8 cellular contexts compared by ENCODE assay signal in the genomic region with DNA sequence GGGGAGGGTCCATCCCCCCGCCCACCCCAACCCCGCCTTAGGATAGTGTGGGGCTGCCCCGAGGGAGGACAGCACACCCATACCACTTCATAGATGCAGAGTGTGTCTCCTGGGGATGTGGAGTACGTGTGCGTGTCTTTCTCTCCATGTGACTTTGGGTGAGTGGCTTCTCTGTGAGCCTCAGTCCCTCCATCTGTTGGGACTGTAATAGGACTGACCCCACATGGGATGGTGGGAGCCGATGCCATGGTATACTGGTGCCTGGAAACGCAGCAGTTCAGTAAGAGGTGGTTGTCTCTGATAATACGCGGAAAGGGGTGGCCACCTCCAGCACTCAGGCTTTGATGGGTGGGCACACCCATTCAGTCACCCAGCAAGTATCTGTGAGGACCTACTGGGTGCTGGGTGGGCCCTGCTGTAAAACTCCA. TPM values are rescaled to one million over a fixed set of nuclear protein-coding genes. Genes with fewer than 3 reads are reported as not detected.
DNase-seq lines count a peak whose midpoint lies in the region; ATAC-seq and TF ChIP-seq lines count a peak whose summit lies in the region.

No MANE protein-coding gene starts in this region.

- peak overlapping the region; percentile 80 for H3K27ac ChIP-seq in layer of hippocampus (ENCODE audit: low read depth, low read length)
- H3K27ac ChIP-seq in tibial nerve, result peak overlapping the region; percentile 92 to 98 (median 96)

- DNase-seq in Right ventricle myocardium superior (peak; percentile 40), cardiac septum (ENCODE audit: low spot score) (no peak), tibial nerve (ENCODE audit: low spot score in 2 of 2) (no peak), KBM-7 (no peak), hypothalamus (lab: John Stamatoyannopoulos, UW) (no peak)
- no peak for DNase-seq in activated naive CD4-positive, alpha-beta T cell treated with anti-CD3 and anti-CD28 coated beads, Interleukin-2, amount 50 U/mL, for 72 hours (ENCODE audit: low spot score in 2 of 2)

- H3K4me1 ChIP-seq in tibial nerve, result peaks cover 0 to 41% (median 28%) of the 10 kb centered on the region in 4 donors

- TF ChIP-seq EP300 in tibial nerve (IDR thresholded peaks at IDR 0.05), result no peak

- intact Hi-C loops in Right ventricle myocardium superior (cut with DNase I), result no loop called here
- intact Hi-C loops in cardiac septum (cut with DNase I), result no loop called here

- in situ Hi-C loops in KBM-7 (cut with MboI; ENCODE audit: low pct_unique_long_range_greater_than_20kb, low sequenced_read_pairs), result no loop called here

- no peak for TF ChIP-seq POLR2A in tibial nerve (IDR thresholded peaks at IDR 0.05)

- TF ChIP-seq CTCF in tibial nerve (IDR thresholded peaks at IDR 0.05), result no peak

- WGBS in tibial nerve, 2 donors, result 24 to 37% methylated on average over 6 to 9 of the region's 9 CpGs

- no peaks in the 10 kb centered on the region for H3K9me3 Mint-ChIP-seq in activated naive CD4-positive, alpha-beta T cell treated with anti-CD3 and anti-CD28 coated beads, Interleukin-2, amount 50 U/mL, for 72 hours

- H3K27me3 ChIP-seq in layer of hippocampus (ENCODE audit: control insufficient read depth, insufficient read depth, low read length), result no peaks in the 10 kb centered on the region
- H3K27me3 ChIP-seq in tibial nerve, result no peaks in the 10 kb centered on the region

- H3K36me3 ChIP-seq in tibial nerve, result peaks cover 0 to 35% (median 10%) of the 10 kb centered on the region in 3 donors

- peaks cover 18 to 20% of the 10 kb centered on the region in 2 donors for H3K36me3 Mint-ChIP-seq in activated naive CD4-positive, alpha-beta T cell treated with anti-CD3 and anti-CD28 coated beads, Interleukin-2, amount 50 U/mL, for 72 hours

- peak overlapping the region; percentile 91 to 97 for H3K27ac Mint-ChIP-seq in activated naive CD4-positive, alpha-beta T cell treated with anti-CD3 and anti-CD28 coated beads, Interleukin-2, amount 50 U/mL, for 72 hours

- ATAC-seq in Right ventricle myocardium superior (ENCODE audit: poor library complexity) (no peak), HG03469 (IDR thresholded peaks at IDR 0.05; ENCODE audit: unreplicated experiment) (no peak)
- peak; percentile 31 to 61 for ATAC-seq in activated naive CD4-positive, alpha-beta T cell treated with anti-CD3 and anti-CD28 coated beads, Interleukin-2, amount 50 U/mL, for 72 hours

- H3K9me3 ChIP-seq in tibial nerve, result no peaks in the 10 kb centered on the region

- H3K4me3 ChIP-seq in tibial nerve, result peak overlapping the region; percentile 59 to 81 (median 72)

RNA-seq across cellular contexts. Expression of gene PRKD2, which starts 0.8 kb away (rescaled TPM):
- 10.1 TPM for total RNA-seq in Right ventricle myocardium superior
- total RNA-seq in cardiac septum, result 13.3 TPM
- 100 to 1,000 TPM in 1 of 2 donors, 10 to 100 TPM in 1; 76.8 to 129 TPM for total RNA-seq in activated naive CD4-positive, alpha-beta T cell treated with anti-CD3 and anti-CD28 coated beads, Interleukin-2, amount 50 U/mL, for 72 hours
- 10 to 100 TPM; 21.0 to 36.1 (median 30.2) TPM for total RNA-seq in tibial nerve

RNA-seq across cellular contexts. Expression of gene FKRP, which starts 28.1 kb away (rescaled TPM):
- total RNA-seq in Right ventricle myocardium superior, result 13.9 TPM
- total RNA-seq in cardiac septum, result 24.2 TPM
- 1 to 10 TPM; 2.8 to 9.7 TPM for total RNA-seq in activated naive CD4-positive, alpha-beta T cell treated with anti-CD3 and anti-CD28 coated beads, Interleukin-2, amount 50 U/mL, for 72 hours
- total RNA-seq in tibial nerve, result 10 to 100 TPM; 15.7 to 20.4 (median 17.7) TPM

RNA-seq across cellular contexts. Expression of gene STRN4, which starts 28.5 kb away (rescaled TPM):
- 38.4 TPM for total RNA-seq in Right ventricle myocardium superior
- total RNA-seq in cardiac septum, result 54.2 TPM
- total RNA-seq in activated naive CD4-positive, alpha-beta T cell treated with anti-CD3 and anti-CD28 coated beads, Interleukin-2, amount 50 U/mL, for 72 hours, result 100 to 1,000 TPM in 1 of 2 donors, 10 to 100 TPM in 1; 67.3 to 117 TPM
- 100 to 1,000 TPM in 1 of 4 donors, 10 to 100 TPM in 3; 77.4 to 127 (median 87.4) TPM for total RNA-seq in tibial nerve

RNA-seq across cellular contexts. Expression of gene DACT3, which starts 56.7 kb away (rescaled TPM):
- total RNA-seq in Right ventricle myocardium superior, result 15.2 TPM
- 23.8 TPM for total RNA-seq in cardiac septum
- 10 to 100 TPM in 1 of 2 donors, 1 to 10 TPM in 1; 1.9 to 25.9 TPM for total RNA-seq in activated naive CD4-positive, alpha-beta T cell treated with anti-CD3 and anti-CD28 coated beads, Interleukin-2, amount 50 U/mL, for 72 hours
- total RNA-seq in tibial nerve, result 10 to 100 TPM in 1 of 4 donors, 1 to 10 TPM in 3; 7.1 to 11.7 (median 8.2) TPM

Comparison
In these comparisons a context has a peak if more than half of its experiments do, and no peak if none do; other contexts are left out.
1. ATAC-seq: peak in activated naive CD4-positive, alpha-beta T cell treated with anti-CD3 and anti-CD28 coated beads, Interleukin-2, amount 50 U/mL, for 72 hours (2 of 2); none in Right ventricle myocardium superior (single experiment) and HG03469 (single experiment).